11 cellular contexts compared by ENCODE assay signal in the genomic region with DNA sequence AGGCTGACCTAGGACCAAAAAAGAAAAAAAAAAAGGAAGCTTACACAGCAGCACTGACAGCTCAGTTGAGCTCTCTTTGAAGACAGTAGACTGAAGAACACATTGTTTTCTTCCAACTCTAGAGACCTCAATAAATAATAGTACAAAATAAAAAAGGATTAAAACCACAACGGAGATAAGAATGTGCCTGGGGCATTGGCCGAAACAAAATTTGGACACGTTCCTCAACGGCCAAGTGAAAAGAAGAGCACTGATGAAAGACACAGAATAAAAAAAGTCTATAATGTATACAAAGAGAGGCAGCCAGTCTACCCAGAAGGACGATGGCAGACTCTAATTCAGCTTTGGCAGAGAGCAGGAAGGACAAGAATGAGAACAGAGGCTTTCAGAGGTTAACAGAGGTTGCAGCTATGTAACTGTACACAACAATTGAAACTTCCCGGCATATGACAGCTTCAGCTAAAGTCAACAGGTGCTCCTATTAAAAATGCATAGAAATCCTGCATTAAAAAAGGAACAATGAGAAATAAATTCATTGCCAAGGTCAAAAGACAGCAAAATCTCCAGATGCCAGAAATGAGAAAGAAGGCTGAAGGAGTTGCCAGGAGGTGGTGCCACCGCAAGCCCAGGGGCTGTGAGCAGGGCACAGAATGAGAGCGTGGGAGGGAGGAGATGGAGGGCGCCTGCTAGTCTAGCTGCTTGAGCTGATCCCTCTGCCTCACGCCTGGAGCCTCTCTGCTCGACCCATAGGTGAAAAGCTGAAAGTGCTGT.
DNase-seq lines count a peak whose midpoint lies in the region; ATAC-seq and TF ChIP-seq lines count a peak whose summit lies in the region.
"Had no signal": no experiment of that assay in that cellular context is flagged by ENCODE, and none has a peak within 500 bp of the region (broad histone marks: within the 10 kb centered on the region; RNA-seq: fewer than 3 reads in every experiment).

No MANE protein-coding gene starts in this region.

- H3K4me1 Mint-ChIP-seq in activated CD4-positive, alpha-beta T cell treated with anti-CD3 and anti-CD28 coated beads for 36 hours, result peaks cover 14% of the 10 kb centered on the region
- peaks cover 42% of the 10 kb centered on the region for H3K4me1 Mint-ChIP-seq in nephron progenitor cell
- H3K4me1 Mint-ChIP-seq in glutamatergic neuron (ENCODE audit: low read depth, unreplicated experiment), result peaks cover 61% of the 10 kb centered on the region
- H3K4me1 Mint-ChIP-seq: activated CD4-positive, alpha-beta memory T cell treated with anti-CD3 and anti-CD28 coated beads, Interleukin-2, amount 10 ng/mL, durations not matched to agents 7 days and 5 days had no signal

- CTCF ChIA-PET in activated CD4-positive, alpha-beta T cell treated with anti-CD3 and anti-CD28 coated beads for 36 hours (lab: Charles Lee), result interaction anchor here (0.7 to 1.8 kb wide), 6 partner anchors 10 to 514 kb away, joined by 3 to 5 read pairs (median 3); no protein-coding TSS in a partner anchor

- TF ChIP-seq POLR2A in body of pancreas (IDR thresholded peaks at IDR 0.05), result no peak

- TF ChIP-seq CTCF in VCaP (conservative IDR thresholded peaks at IDR 0.05) (0 out of 2 replicates have a peak, but pooled peaks have one; percentile 16), nephron progenitor cell (IDR thresholded peaks at IDR 0.05) (no peak), glutamatergic neuron (IDR thresholded peaks at IDR 0.05; ENCODE audit: partially characterized antibody, unreplicated experiment) (no peak), body of pancreas (IDR thresholded peaks at IDR 0.05) (no peak)

- peak; percentile 66 for ATAC-seq in activated CD4-positive, alpha-beta T cell treated with anti-CD3 and anti-CD28 coated beads for 36 hours
- ATAC-seq in left cardiac atrium, result peak; percentile 44 to 53
- no peak for ATAC-seq in body of pancreas

- H3K4me1 ChIP-seq in body of pancreas, result peaks cover 11% of the 10 kb centered on the region

- no peak overlapping the region for H3K4me3 Mint-ChIP-seq in activated CD4-positive, alpha-beta T cell treated with anti-CD3 and anti-CD28 coated beads for 36 hours
- H3K4me3 Mint-ChIP-seq in nephron progenitor cell (no peak overlapping the region), glutamatergic neuron (ENCODE audit: unreplicated experiment) (no peak overlapping the region)
- H3K4me3 Mint-ChIP-seq: activated CD4-positive, alpha-beta memory T cell treated with anti-CD3 and anti-CD28 coated beads, Interleukin-2, amount 10 ng/mL, durations not matched to agents 7 days and 5 days had no signal

- H3K36me3 Mint-ChIP-seq in activated CD4-positive, alpha-beta T cell treated with anti-CD3 and anti-CD28 coated beads for 36 hours (ENCODE audit: low read depth), result no peaks in the 10 kb centered on the region
- H3K36me3 Mint-ChIP-seq in nephron progenitor cell (ENCODE audit: low read depth) (peaks cover 14% of the 10 kb centered on the region), glutamatergic neuron (ENCODE audit: unreplicated experiment) (peaks cover 5% of the 10 kb centered on the region)

- POLR2A ChIA-PET in activated CD4-positive, alpha-beta T cell treated with anti-CD3 and anti-CD28 coated beads for 36 hours (lab: Charles Lee), result no interaction called here

- DNase-seq in activated CD4-positive, alpha-beta T cell treated with anti-CD3 and anti-CD28 coated beads for 36 hours, result peak; percentile 42
- no peak for DNase-seq in activated CD4-positive, alpha-beta T cell treated with anti-CD3 and anti-CD28 coated beads for 1 hour
- DNase-seq in left cardiac atrium (no peak), nephron progenitor cell (no peak), glutamatergic neuron (no peak), body of pancreas (no peak)
- DNase-seq in stimulated activated CD8-positive, alpha-beta memory T cell treated with anti-CD3 and anti-CD28 coated beads, Interleukin-4, amount 100 ng/mL, for 48 hours, result peak; percentile 31
- DNase-seq: activated CD4-positive, alpha-beta memory T cell treated with anti-CD3 and anti-CD28 coated beads, Interleukin-2, amount 10 ng/mL, durations not matched to agents 7 days and 5 days; central memory CD4-positive, alpha-beta T cell; NCI-H1048 had no signal

- no peaks in the 10 kb centered on the region for H3K27me3 ChIP-seq in body of pancreas

- H3K9me3 Mint-ChIP-seq in activated CD4-positive, alpha-beta T cell treated with anti-CD3 and anti-CD28 coated beads for 36 hours (ENCODE audit: low read depth), result no peaks in the 10 kb centered on the region
- H3K9me3 Mint-ChIP-seq in nephron progenitor cell, result no peaks in the 10 kb centered on the region
- peaks cover 12% of the 10 kb centered on the region for H3K9me3 Mint-ChIP-seq in glutamatergic neuron (ENCODE audit: unreplicated experiment)
- H3K9me3 Mint-ChIP-seq: activated CD4-positive, alpha-beta memory T cell treated with anti-CD3 and anti-CD28 coated beads, Interleukin-2, amount 10 ng/mL, durations not matched to agents 7 days and 5 days had no signal

- intact Hi-C loops in activated CD4-positive, alpha-beta T cell treated with anti-CD3 and anti-CD28 coated beads for 36 hours (cut with DNase I, micrococcal nuclease), result no loop called here
- intact Hi-C loops in left cardiac atrium (cut with DNase I), result loop anchor here in 1 of 2 donors (5.0 kb wide), 1 partner anchor 112 kb away; no protein-coding TSS in a partner anchor
- intact Hi-C loops in body of pancreas (cut with DNase I), result no loop called here

- H3K4me3 ChIP-seq in body of pancreas, result no peak overlapping the region

- no peaks in the 10 kb centered on the region for H3K36me3 ChIP-seq in body of pancreas (replicated peaks in 1 of 2; ENCODE audit: insufficient read depth in 1 of 2, low read depth in 2 of 2)

- H3K27me3 Mint-ChIP-seq in activated CD4-positive, alpha-beta T cell treated with anti-CD3 and anti-CD28 coated beads for 36 hours, result peaks cover 3% of the 10 kb centered on the region
- no peaks in the 10 kb centered on the region for H3K27me3 Mint-ChIP-seq in nephron progenitor cell (ENCODE audit: low read depth, poor library complexity)
- peaks cover 12% of the 10 kb centered on the region for H3K27me3 Mint-ChIP-seq in glutamatergic neuron (ENCODE audit: unreplicated experiment)

- 71 to 76% methylated on average over 11 of the region's 11 CpGs for WGBS in body of pancreas, 2 donors

- H3K27ac ChIP-seq in VCaP (no peak overlapping the region), body of pancreas (no peak overlapping the region)

- no peaks in the 10 kb centered on the region for H3K9me3 ChIP-seq in body of pancreas

- H3K27ac Mint-ChIP-seq in activated CD4-positive, alpha-beta T cell treated with anti-CD3 and anti-CD28 coated beads for 36 hours, result no peak overlapping the region
- H3K27ac Mint-ChIP-seq in nephron progenitor cell (no peak overlapping the region), glutamatergic neuron (ENCODE audit: unreplicated experiment) (no peak overlapping the region)
- H3K27ac Mint-ChIP-seq: activated CD4-positive, alpha-beta memory T cell treated with anti-CD3 and anti-CD28 coated beads, Interleukin-2, amount 10 ng/mL, durations not matched to agents 7 days and 5 days had no signal

Comparison
In these comparisons a context has a peak if more than half of its experiments do, and no peak if none do; other contexts are left out.
1. DNase-seq: peak in activated CD4-positive, alpha-beta T cell treated with anti-CD3 and anti-CD28 coated beads for 36 hours (single experiment) and stimulated activated CD8-positive, alpha-beta memory T cell treated with anti-CD3 and anti-CD28 coated beads, Interleukin-4, amount 100 ng/mL, for 48 hours (single experiment); none in activated CD4-positive, alpha-beta T cell treated with anti-CD3 and anti-CD28 coated beads for 1 hour (single experiment), left cardiac atrium (single experiment), nephron progenitor cell (single experiment), glutamatergic neuron (single experiment) and body of pancreas (0 of 4).